8 cellular contexts compared by ENCODE assay signal in genomic region chr2:47310801-47311560, GRCh38. TPM values are rescaled to one million over a fixed set of nuclear protein-coding genes. Genes with fewer than 3 reads are reported as not detected.
A peak's percentile ranks its signal among the peaks of the same experiment; 100 is the strongest.
DNase-seq lines count a peak whose midpoint lies in the region; ATAC-seq and TF ChIP-seq lines count a peak whose summit lies in the region.

No MANE protein-coding gene starts in this region.

- no peaks in the 10 kb centered on the region for H3K36me3 ChIP-seq in adrenal gland (replicated peaks in 1 of 2)

- WGBS in adrenal gland, 4 donors, result 70 to 76% (median 73%) methylated on average over 10 to 13 of the region's 13 CpGs

- peak; percentile 21 for ATAC-seq in GM18909 (IDR thresholded peaks at IDR 0.05; ENCODE audit: poor library complexity, unreplicated experiment)
- peak; percentile 8 for ATAC-seq in HG03039 (IDR thresholded peaks at IDR 0.05; ENCODE audit: unreplicated experiment)

- no peaks in the 10 kb centered on the region for H3K9me3 ChIP-seq in adrenal gland (replicated peaks in 1 of 3)

- TF ChIP-seq POLR2A in adrenal gland (IDR thresholded peaks at IDR 0.05), result no peak

- H3K27me3 ChIP-seq in adrenal gland, result no peaks in the 10 kb centered on the region

- no peak overlapping the region for H3K4me3 ChIP-seq in adrenal gland

- TF ChIP-seq CTCF in adrenal gland (IDR thresholded peaks at IDR 0.05), result no peak

- no peak overlapping the region for H3K27ac ChIP-seq in adrenal gland

- peaks cover 0 to 4% of the 10 kb centered on the region in 2 donors for H3K4me1 ChIP-seq in adrenal gland (replicated peaks in 1 of 2)

- peak in 5 of 7 donors; percentile 23 to 76 (median 39) for DNase-seq in adrenal gland
- peak; percentile 29 for DNase-seq in mucosa of gallbladder (ENCODE audit: low spot score)
- no peak for DNase-seq in NCI-H128 (lab: John Stamatoyannopoulos, UW; ENCODE audit: unreplicated experiment)
- DNase-seq in DMS53 treated with DMSO at 0.1 percent for 48 hours (lab: John Stamatoyannopoulos, UW; ENCODE audit: unreplicated experiment), result no peak
- DNase-seq in activated CD8-positive, alpha-beta memory T cell treated with anti-CD3 and anti-CD28 coated beads, Interleukin-2, amount 50 U/mL, for 48 hours, result no peak
- DNase-seq in KG1 (lab: John Stamatoyannopoulos, UW), result no peak

- intact Hi-C loops in adrenal gland (cut with DNase I), result loop anchor here in 1 of 2 donors (10.0 kb wide), 1 partner anchor 126 kb away; no protein-coding TSS in a partner anchor

RNA-seq across cellular contexts. Expression of gene EPCAM, which starts 58.1 kb away (rescaled TPM):
- total RNA-seq in adrenal gland (10 to 100 TPM in 6 of 8 donors, 1 to 10 TPM in 2; 5.8 to 18.4 (median 12.1) TPM), mucosa of gallbladder (266 TPM)
- 10 to 100 TPM; 13.6 to 36.7 (median 16.4) TPM for polyA plus RNA-seq in adrenal gland

Comparison
In these comparisons a context has a peak if more than half of its experiments do, and no peak if none do; other contexts are left out.
1. DNase-seq: peak in adrenal gland (5 of 7) and mucosa of gallbladder (single experiment); none in NCI-H128 (single experiment), DMS53 treated with DMSO at 0.1 percent for 48 hours (single experiment), activated CD8-positive, alpha-beta memory T cell treated with anti-CD3 and anti-CD28 coated beads, Interleukin-2, amount 50 U/mL, for 48 hours (single experiment) and KG1 (single experiment).
2. RNA of gene EPCAM, which starts 58.1 kb away (total RNA-seq): 266 TPM in mucosa of gallbladder (single experiment); 5.8 to 18.4 TPM in adrenal gland; every median in the first group is over 10 times any median in the second.